In genomic region chr7:17769918-17770317, GRCh38 we compare ENCODE assay signal across 8 cellular contexts.
DNase-seq lines count a peak whose midpoint lies in the region; ATAC-seq, FAIRE-seq and TF ChIP-seq lines count a peak whose summit lies in the region.

No MANE protein-coding gene starts in this region.

- WGBS in H1 (ENCODE audit: extremely low coverage in 1 of 2, insufficient coverage in 1 of 2, insufficient read length in 1 of 2, insufficient replicate concordance in 2 of 2, low coverage in 1 of 2, low lambda C conversion rate in 2 of 2, missing lambda C conversion rate in 1 of 2), 2 experiments: 59% methylated on average over 2 of the region's 2 CpGs; no CpG with 5 or more reads in 1 of the 2 experiments

- no peak overlapping the region for H3K4ac ChIP-seq in H1 (replicated peaks; ENCODE audit: insufficient read length, low read depth, low read length)

- peaks cover 5% of the 10 kb centered on the region for H3K4me1 Mint-ChIP-seq in activated CD4-positive, alpha-beta T cell treated with anti-CD3 and anti-CD28 coated beads, Interleukin-2, amount 10 ng/mL, durations not matched to agents 24 days and 14 days

- H3K27me3 Mint-ChIP-seq in activated CD4-positive, alpha-beta T cell treated with anti-CD3 and anti-CD28 coated beads, Interleukin-2, amount 10 ng/mL, durations not matched to agents 24 days and 14 days: no peaks in the 10 kb centered on the region

- no peak overlapping the region for H4K91ac ChIP-seq in H1 (replicated peaks; ENCODE audit: insufficient read length, low read length)

- no peaks in the 10 kb centered on the region for H3K79me1 ChIP-seq in H1 (ENCODE audit: low read depth, low read length)

- H3K4me1 ChIP-seq in BE2C (no peaks in the 10 kb centered on the region), H1 (replicated peaks in 1 of 4; ENCODE audit: control insufficient read depth in 3 of 4, insufficient read depth in 4 of 4, low read length in 3 of 4) (peaks cover 0 to 8% (median 5%) of the 10 kb centered on the region in 4 experiments; a peak in 5 of 7 replicates), mucosa of descending colon (ENCODE audit: low read depth) (no peaks in the 10 kb centered on the region)

- TF ChIP-seq CTCF in BE2C (IDR thresholded peaks at IDR 0.05; ENCODE audit: low read depth, low read length) (peak; percentile 89), H1 (IDR thresholded peaks at IDR 0.05; ENCODE audit: control extremely low read depth in 1 of 3, insufficient read depth in 1 of 3, low read depth in 1 of 3, low read length in 3 of 3) (peak in 2 of 3 experiments; percentile 68 to 83; a peak in 3 of 4 replicates), mucosa of descending colon (IDR thresholded peaks at IDR 0.05) (peak; percentile 34)

- intact Hi-C loops in activated CD4-positive, alpha-beta T cell treated with anti-CD3 and anti-CD28 coated beads, Interleukin-2, amount 10 ng/mL, durations not matched to agents 24 days and 14 days (cut with micrococcal nuclease): loop anchor here (1.0 to 5.0 kb wide), 4 partner anchors 167 to 575 kb away; no protein-coding TSS in a partner anchor
- intact Hi-C loops in mucosa of descending colon (cut with DNase I, micrococcal nuclease): no loop called here

- H2BK15ac ChIP-seq in H1 (ENCODE audit: low read length): no peak overlapping the region

- H2BK12ac ChIP-seq in H1 (ENCODE audit: low read depth, low read length): no peak overlapping the region

- H3K27ac ChIP-seq in H1 (ENCODE audit: low read depth, low read length): no peak overlapping the region
- no peak overlapping the region for H3K27ac ChIP-seq in substantia nigra (ENCODE audit: low read depth, low read length, poor library complexity, severe bottlenecking)

- H3K27ac Mint-ChIP-seq in activated CD4-positive, alpha-beta T cell treated with anti-CD3 and anti-CD28 coated beads, Interleukin-2, amount 10 ng/mL, durations not matched to agents 24 days and 14 days: no peak overlapping the region

- H3K14ac ChIP-seq in H1 (ENCODE audit: insufficient read length): no peak overlapping the region

- no peak overlapping the region for H2BK20ac ChIP-seq in H1 (ENCODE audit: low read length)

- peak; percentile 94 to 96 for TF ChIP-seq RAD21 in H1 (IDR thresholded peaks at IDR 0.05 in 1 of 2, conservative IDR thresholded peaks at IDR 0.05 in 1 of 2; ENCODE audit: low read depth in 2 of 2, low read length in 2 of 2)

- H2BK120ac ChIP-seq in H1 (replicated peaks; ENCODE audit: low read depth, low read length): no peak overlapping the region

- no peaks in the 10 kb centered on the region for H3K9me3 Mint-ChIP-seq in activated CD4-positive, alpha-beta T cell treated with anti-CD3 and anti-CD28 coated beads, Interleukin-2, amount 10 ng/mL, durations not matched to agents 24 days and 14 days

- H2AFZ ChIP-seq in H1 (ENCODE audit: low read length): no peak overlapping the region

- ATAC-seq in GM18868 (IDR thresholded peaks at IDR 0.05; ENCODE audit: unreplicated experiment): peak; percentile 66
- peak; percentile 69 for ATAC-seq in HG03378 (IDR thresholded peaks at IDR 0.05; ENCODE audit: unreplicated experiment)
- peak; percentile 75 for ATAC-seq in mucosa of descending colon

- no peak overlapping the region for H3K9ac ChIP-seq in H1 (replicated peaks in 1 of 4; ENCODE audit: extremely low read depth in 1 of 4, low read depth in 3 of 4, low read length in 3 of 4)

- H3K27me3 ChIP-seq in BE2C: no peaks in the 10 kb centered on the region
- no peaks in the 10 kb centered on the region for H3K27me3 ChIP-seq in H1 (replicated peaks in 1 of 4; ENCODE audit: control insufficient read depth in 3 of 4, extremely low read depth in 1 of 4, insufficient read depth in 3 of 4, low read length in 3 of 4)

- H2BK5ac ChIP-seq in H1 (ENCODE audit: low read depth, low read length): no peak overlapping the region

- no peak overlapping the region for H3K4me2 ChIP-seq in H1 (ENCODE audit: insufficient read depth in 1 of 2, low read depth in 2 of 2, low read length in 2 of 2)

- FAIRE-seq in H1 (lab: Jason Lieb, UNC): peak; percentile 77

- no peak overlapping the region for H3K4me3 Mint-ChIP-seq in activated CD4-positive, alpha-beta T cell treated with anti-CD3 and anti-CD28 coated beads, Interleukin-2, amount 10 ng/mL, durations not matched to agents 24 days and 14 days

- H3K4me3 ChIP-seq in BE2C (ENCODE audit: low read depth, low read length) (no peak overlapping the region), H1 (ENCODE audit: extremely low read depth in 1 of 4, insufficient read depth in 2 of 4, low read depth in 3 of 4, low read length in 4 of 4) (no peak overlapping the region), mucosa of descending colon (no peak overlapping the region)

- H4K20me1 ChIP-seq in H1 (replicated peaks in 1 of 2; ENCODE audit: control insufficient read depth in 1 of 2, insufficient read depth in 2 of 2, low read length in 2 of 2): no peaks in the 10 kb centered on the region

- no peak overlapping the region for H4K5ac ChIP-seq in H1 (ENCODE audit: insufficient read length, low read depth, low read length)

- no peak for TF ChIP-seq POLR2A in H1 (IDR thresholded peaks at IDR 0.05; ENCODE audit: control extremely low read depth in 1 of 2, low read depth in 2 of 2, low read length in 2 of 2)

- no peak overlapping the region for H4K8ac ChIP-seq in H1 (ENCODE audit: extremely low read depth, insufficient read depth, low read length)

- no peak overlapping the region for H3K23ac ChIP-seq in H1 (ENCODE audit: insufficient read length)

- no peaks in the 10 kb centered on the region for H3K9me3 ChIP-seq in BE2C
- H3K9me3 ChIP-seq in H1 (ENCODE audit: insufficient read depth in 2 of 2, low read depth in 1 of 2, low read length in 1 of 2): no peaks in the 10 kb centered on the region
- no peaks in the 10 kb centered on the region for H3K9me3 ChIP-seq in mucosa of descending colon

- H2AK5ac ChIP-seq in H1 (ENCODE audit: low read depth, low read length): no peak overlapping the region

- POLR2A ChIA-PET in H1 (lab: Charles Lee; ENCODE audit: partially characterized antibody): interaction anchor here (0.8 kb wide), 1 partner anchor 94 kb away, joined by 3 read pairs; no protein-coding TSS in a partner anchor

- H3K18ac ChIP-seq in H1 (ENCODE audit: extremely low read depth, low read length): no peak overlapping the region

- no peak overlapping the region for H3K56ac ChIP-seq in H1 (replicated peaks; ENCODE audit: insufficient read length, low read depth, low read length)

- no peaks in the 10 kb centered on the region for H3K79me2 ChIP-seq in H1 (ENCODE audit: control insufficient read depth in 1 of 2, insufficient read depth in 2 of 2, low read length in 2 of 2)

- TF ChIP-seq EP300 in H1 (IDR thresholded peaks at IDR 0.05; ENCODE audit: borderline replicate concordance in 1 of 2, low read depth in 2 of 2, low read length in 2 of 2): no peak

- CTCF ChIA-PET in H1 (lab: Charles Lee; ENCODE audit: partially characterized antibody): interaction anchor here (0.7 to 8.9 kb wide), 63 partner anchors 8 to 858 kb away, joined by 3 to 149 read pairs (median 4); no protein-coding TSS in a partner anchor

- DNase-seq in BE2C (peak; percentile 71), NCI-H460 (ENCODE audit: extremely low read depth, low read depth) (peak; percentile 72), H1 (ENCODE audit: low read depth in 1 of 2, low spot score in 2 of 2) (peak; percentile 21 to 59), mucosa of descending colon (peak in 2 of 3 donors; percentile 34 to 84), substantia nigra (lab: John Stamatoyannopoulos, UW) (peak in 40 of 49 donors; percentile 1 to 72 (median 36))
- peak; percentile 87 for DNase-seq in activated CD4-positive, alpha-beta T cell treated with anti-CD3 and anti-CD28 coated beads, Interleukin-2, amount 10 ng/mL, durations not matched to agents 24 days and 14 days

- H3K36me3 ChIP-seq in BE2C (no peaks in the 10 kb centered on the region), H1 (ENCODE audit: control insufficient read depth in 2 of 4, insufficient read depth in 4 of 4, low read length in 3 of 4) (no peaks in the 10 kb centered on the region), mucosa of descending colon (ENCODE audit: low read depth) (no peaks in the 10 kb centered on the region)

- no peaks in the 10 kb centered on the region for H3K36me3 Mint-ChIP-seq in activated CD4-positive, alpha-beta T cell treated with anti-CD3 and anti-CD28 coated beads, Interleukin-2, amount 10 ng/mL, durations not matched to agents 24 days and 14 days (ENCODE audit: low read depth)

- H3K23me2 ChIP-seq in H1 (ENCODE audit: low read depth, low read length): no peaks in the 10 kb centered on the region

TF ChIP-seq in H1, 55 proteins besides CTCF, POLR2A, EP300 and RAD21:
- TF ChIP-seq TAF7 (optimal IDR thresholded peaks at IDR 0.05; ENCODE audit: borderline replicate concordance, low read depth, low read length) (no peak), RFX5 (IDR thresholded peaks at IDR 0.05; ENCODE audit: borderline replicate concordance, low read depth, low read length) (no peak), CBX8 (IDR thresholded peaks at IDR 0.05; ENCODE audit: borderline replicate concordance, low read depth, low read length) (no peak), EGR1 (IDR thresholded peaks at IDR 0.05; ENCODE audit: borderline replicate concordance, low read depth, low read length) (no peak), FOSL1 (IDR thresholded peaks at IDR 0.05; ENCODE audit: insufficient read depth, low read depth, low read length) (no peak), CTBP2 (IDR thresholded peaks at IDR 0.05; ENCODE audit: borderline replicate concordance, insufficient read depth, insufficient read length, low read length) (no peak), GTF2F1 (IDR thresholded peaks at IDR 0.05; ENCODE audit: borderline replicate concordance, low read depth, low read length) (no peak), RXRA (IDR thresholded peaks at IDR 0.05; ENCODE audit: insufficient read depth, low read depth, low read length) (no peak), JUND (IDR thresholded peaks at IDR 0.05; ENCODE audit: low read length) (no peak), MAX (IDR thresholded peaks at IDR 0.05) (no peak), KDM5A (IDR thresholded peaks at IDR 0.05; ENCODE audit: low read length) (no peak), BCL11A (IDR thresholded peaks at IDR 0.05; ENCODE audit: low read depth in 2 of 2, low read length in 2 of 2) (no peak), YY1 (IDR thresholded peaks at IDR 0.05; ENCODE audit: low read depth, low read length) (no peak), SP4 (IDR thresholded peaks at IDR 0.05; ENCODE audit: low read length) (no peak), CREB1 (IDR thresholded peaks at IDR 0.05) (no peak)
TF ChIP-seq in H1: peak in this region for 0.

Comparison
In these comparisons a context has a peak if more than half of its experiments do, and no peak if none do; other contexts are left out.
1. DNase-seq: peak in every context shown above with its lines; median percentile 87 in activated CD4-positive, alpha-beta T cell treated with anti-CD3 and anti-CD28 coated beads, Interleukin-2, amount 10 ng/mL, durations not matched to agents 24 days and 14 days; 72 in NCI-H460; 71 in BE2C; 59 in mucosa of descending colon; 40 in H1; 36 in substantia nigra.
2. CTCF ChIP-seq: peak in every context shown above with its lines; median percentile 89 in BE2C; 76 in H1; 34 in mucosa of descending colon.